In the genomic region with DNA sequence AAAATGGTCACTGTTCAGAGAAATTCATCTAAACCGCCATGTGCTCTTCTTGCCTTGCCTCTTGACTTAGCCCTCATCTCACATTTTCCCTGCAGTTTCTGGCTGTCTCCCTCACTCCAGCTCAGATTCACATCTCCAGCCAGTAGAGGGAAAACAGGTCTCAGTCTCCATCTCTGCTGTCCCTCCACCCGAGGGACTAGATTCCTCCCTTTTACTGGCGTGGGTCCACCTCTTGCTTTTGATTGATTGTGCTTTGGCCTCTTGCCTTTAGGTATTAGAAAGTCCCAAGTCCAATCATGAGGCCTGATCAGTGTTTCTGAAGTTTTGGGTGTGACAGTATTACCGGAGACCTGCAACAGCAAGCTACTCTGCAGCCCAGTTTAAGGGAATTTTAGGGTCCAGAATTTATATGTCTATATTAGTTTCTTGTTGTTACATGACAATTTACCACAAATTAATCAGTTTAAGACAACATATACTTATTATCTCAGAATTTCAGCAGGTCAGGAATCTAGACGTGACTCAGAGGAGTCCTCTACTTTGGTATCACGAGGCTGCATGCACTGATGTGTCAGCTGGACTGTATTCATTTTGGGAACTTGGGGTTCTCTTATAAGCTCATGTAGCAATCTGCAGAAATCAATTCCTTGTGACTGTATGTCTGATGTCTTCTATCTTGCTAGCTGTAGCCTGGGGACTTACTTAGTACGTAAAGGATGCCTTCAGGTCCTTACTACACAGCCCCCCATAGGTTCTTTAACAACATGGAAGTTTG, we compare ENCODE assay signal across 14 cellular contexts.
A peak's percentile ranks its signal among the peaks of the same experiment; 100 is the strongest.
DNase-seq lines count a peak whose midpoint lies in the region; ATAC-seq and TF ChIP-seq lines count a peak whose summit lies in the region.
"Had no signal": no experiment of that assay in that cellular context is flagged by ENCODE, and none has a peak within 500 bp of the region (broad histone marks: within the 10 kb centered on the region; RNA-seq: fewer than 3 reads in every experiment).

No MANE protein-coding gene starts in this region.

- POLR2A ChIA-PET in A673 (lab: Charles Lee; ENCODE audit: low non-redundant PET) = no interaction called here

- no peak overlapping the region for H2BK12ac ChIP-seq in neuronal stem cell (ENCODE audit: low read length)

- H2BK5ac ChIP-seq in neuronal stem cell (ENCODE audit: low read length) = no peak overlapping the region

- H3K4ac ChIP-seq in neuronal stem cell (ENCODE audit: low read length) = no peak overlapping the region

- TF ChIP-seq CTCF in BE2C (IDR thresholded peaks at IDR 0.05; ENCODE audit: low read depth, low read length) = peak; percentile 40
- peak in 2 of 6 experiments; percentile 16 to 20 for TF ChIP-seq CTCF in adrenal gland (IDR thresholded peaks at IDR 0.05)
- TF ChIP-seq CTCF in A673 (conservative IDR thresholded peaks at IDR 0.05; ENCODE audit: low read depth, low read length) = no peak
- no peak for TF ChIP-seq CTCF in esophagus squamous epithelium (IDR thresholded peaks at IDR 0.05)
- TF ChIP-seq CTCF in coronary artery (IDR thresholded peaks at IDR 0.05) = no peak

- H3K4me1 ChIP-seq in BE2C (peaks cover 28% of the 10 kb centered on the region), adrenal gland (replicated peaks in 1 of 2) (peaks cover 26 to 51% of the 10 kb centered on the region in 2 donors), neuronal stem cell (ENCODE audit: control insufficient read depth in 2 of 2, insufficient read depth in 1 of 2, low read depth in 1 of 2, low read length in 2 of 2) (no peaks in the 10 kb centered on the region), A673 (ENCODE audit: insufficient read depth, low read length, poor library complexity, severe bottlenecking) (peaks cover 6% of the 10 kb centered on the region), esophagus squamous epithelium (no peaks in the 10 kb centered on the region)
- H3K4me1 ChIP-seq: Caco-2 had no signal

- no peak for ATAC-seq in HG02981 (IDR thresholded peaks at IDR 0.05; ENCODE audit: unreplicated experiment)
- ATAC-seq: PC-3 had no signal

- H3K23ac ChIP-seq in neuronal stem cell (ENCODE audit: low read depth, low read length, poor library complexity) = no peak overlapping the region

- H3K4me2 ChIP-seq in neuronal stem cell (ENCODE audit: insufficient read depth, low read length, poor library complexity, severe bottlenecking) = no peak overlapping the region
- H3K4me2 ChIP-seq: KMS-11 had no signal

- WGBS in adrenal gland, 4 donors = 62 to 66% (median 65%) methylated on average over 7 of the region's 7 CpGs
- no CpG with 5 or more reads among the region's 7 CpGs for WGBS in neuronal stem cell (ENCODE audit: extremely low coverage in 2 of 2, insufficient read length in 2 of 2, insufficient replicate concordance in 1 of 2), 2 donors
- 61 to 64% methylated on average over 7 of the region's 7 CpGs for WGBS in esophagus squamous epithelium, 2 donors

- H3K9me3 ChIP-seq in BE2C (no peaks in the 10 kb centered on the region), adrenal gland (replicated peaks in 1 of 3) (no peaks in the 10 kb centered on the region), neuronal stem cell (replicated peaks in 1 of 2; ENCODE audit: control insufficient read depth in 2 of 2, insufficient read depth in 1 of 2, low read depth in 1 of 2, low read length in 2 of 2) (no peaks in the 10 kb centered on the region), A673 (ENCODE audit: low read depth, low read length, poor library complexity, severe bottlenecking) (no peaks in the 10 kb centered on the region), esophagus squamous epithelium (no peaks in the 10 kb centered on the region)
- H3K9me3 ChIP-seq: Caco-2 had no signal

- H2AK5ac ChIP-seq in neuronal stem cell (ENCODE audit: low read depth, low read length) = no peak overlapping the region

- no peak overlapping the region for H4K8ac ChIP-seq in neuronal stem cell (ENCODE audit: low read depth, low read length)

- no peak overlapping the region for H2BK15ac ChIP-seq in neuronal stem cell (ENCODE audit: low read length)

- peak overlapping the region; percentile 70 for H3K9ac ChIP-seq in neuronal stem cell (ENCODE audit: low read depth, low read length, poor library complexity)
- H3K9ac ChIP-seq: KMS-11 had no signal

- H3K79me1 ChIP-seq in neuronal stem cell (ENCODE audit: low read depth, low read length) = no peaks in the 10 kb centered on the region

- CTCF ChIA-PET in A673 (lab: Charles Lee) = no interaction called here

- TF ChIP-seq POLR2A in adrenal gland (IDR thresholded peaks at IDR 0.05) = no peak
- no peak for TF ChIP-seq POLR2A in esophagus squamous epithelium (IDR thresholded peaks at IDR 0.05)

- H2AFZ ChIP-seq in neuronal stem cell (ENCODE audit: low read length) = peak overlapping the region; percentile 19

- H3K18ac ChIP-seq in neuronal stem cell (ENCODE audit: low read length) = no peak overlapping the region

- BruUV-seq in A673 (replicated peaks; lab: Mats Ljungman, UMichigan) = no TSS peak

- no peaks in the 10 kb centered on the region for H3K27me3 ChIP-seq in BE2C
- no peaks in the 10 kb centered on the region for H3K27me3 ChIP-seq in adrenal gland
- no peaks in the 10 kb centered on the region for H3K27me3 ChIP-seq in neuronal stem cell (ENCODE audit: control insufficient read depth in 3 of 3, insufficient read depth in 3 of 3, low read depth in 1 of 3, low read length in 3 of 3)
- H3K27me3 ChIP-seq in A673 (replicated peaks; ENCODE audit: insufficient read depth, low read depth, low read length, poor library complexity) = no peaks in the 10 kb centered on the region
- H3K27me3 ChIP-seq in esophagus squamous epithelium = no peaks in the 10 kb centered on the region

- peak; percentile 30 for DNase-seq in BE2C
- DNase-seq in adrenal gland = peak in 6 of 7 donors; percentile 36 to 73 (median 54)
- peak; percentile 18 for DNase-seq in iPS-NIHi7 (ENCODE audit: extremely low spot score)
- no peak for DNase-seq in neuronal stem cell (ENCODE audit: low spot score)
- DNase-seq in A673 (ENCODE audit: low spot score) = no peak
- no peak for DNase-seq in esophagus squamous epithelium (lab: John Stamatoyannopoulos, UW)
- DNase-seq in coronary artery (ENCODE audit: low spot score) = no peak
- DNase-seq: 8988T, Caco-2, NCI-H1092, NCI-H1694, PC-3 had no signal

- H3K4me3 ChIP-seq in BE2C (ENCODE audit: low read depth, low read length) = no peak overlapping the region
- no peak overlapping the region for H3K4me3 ChIP-seq in adrenal gland
- no peak overlapping the region for H3K4me3 ChIP-seq in neuronal stem cell (ENCODE audit: low read length in 2 of 2)
- H3K4me3 ChIP-seq in A673 (ENCODE audit: low read depth, low read length, poor library complexity, severe bottlenecking) = no peak overlapping the region
- H3K4me3 ChIP-seq in esophagus squamous epithelium = no peak overlapping the region
- no peak overlapping the region for H3K4me3 ChIP-seq in coronary artery

- H3K36me3 ChIP-seq in BE2C (0 out of 2 replicates have a peak, but pooled peaks cover 4% of the 10 kb centered on the region), adrenal gland (replicated peaks in 1 of 2) (no peaks in the 10 kb centered on the region), neuronal stem cell (replicated peaks in 1 of 2; ENCODE audit: control insufficient read depth in 2 of 2, insufficient read depth in 2 of 2, low read length in 2 of 2) (no peaks in the 10 kb centered on the region), A673 (ENCODE audit: insufficient read depth, low read length, poor library complexity, severe bottlenecking) (no peaks in the 10 kb centered on the region), esophagus squamous epithelium (no peaks in the 10 kb centered on the region)

- no peak overlapping the region for H4K91ac ChIP-seq in neuronal stem cell (ENCODE audit: low read depth, low read length, poor library complexity)

- no peak overlapping the region for H3K14ac ChIP-seq in neuronal stem cell (ENCODE audit: low read length)

- H3K27ac ChIP-seq in adrenal gland (peak overlapping the region in 3 of 5 donors; percentile 26 to 77 (median 64)), neuronal stem cell (replicated peaks; ENCODE audit: low read length) (no peak overlapping the region), A673 (ENCODE audit: low read depth, low read length, poor library complexity, severe bottlenecking) (no peak overlapping the region), esophagus squamous epithelium (no peak overlapping the region), coronary artery (no peak overlapping the region)
- H3K27ac ChIP-seq: KMS-11 had no signal

- intact Hi-C loops in adrenal gland (cut with DNase I) (no loop called here), A673 (cut with micrococcal nuclease; ENCODE audit: unreplicated experiment) (no loop called here), esophagus squamous epithelium (cut with DNase I) (no loop called here)

- H2BK120ac ChIP-seq in neuronal stem cell (ENCODE audit: low read depth, low read length) = no peak overlapping the region

Comparison
In these comparisons a context has a peak if more than half of its experiments do, and no peak if none do; other contexts are left out.
1. DNase-seq: peak in BE2C (single experiment), adrenal gland (6 of 7) and iPS-NIHi7 (single experiment); none in neuronal stem cell (single experiment), A673 (single experiment), esophagus squamous epithelium (single experiment) and coronary artery (single experiment).
2. H3K27ac ChIP-seq: peak in adrenal gland (3 of 5); none in neuronal stem cell (single experiment), A673 (single experiment), esophagus squamous epithelium (0 of 4) and coronary artery (0 of 2).